In genomic region chr7:149284343-149284742, GRCh38 we compare ENCODE assay signal across 8 cellular contexts.
DNase-seq lines count a peak whose midpoint lies in the region; ATAC-seq and TF ChIP-seq lines count a peak whose summit lies in the region.

No MANE protein-coding gene starts in this region.

- peak in 3 of 4 experiments; percentile 10 to 43 (median 32) for DNase-seq in activated CD4-positive, CD25-positive, alpha-beta regulatory T cell (lab: John Stamatoyannopoulos, UW)
- DNase-seq in T-helper 2 cell, result peak in 3 of 5 experiments; percentile 47 to 75 (median 48)
- DNase-seq in epithelial cell of esophagus (ENCODE audit: low read depth), result peak; percentile 11
- peak; percentile 9 for DNase-seq in stimulated activated naive CD4-positive, alpha-beta T cell treated with Interleukin-2 at 50 U/mL for 16 hours (lab: John Stamatoyannopoulos, UW)
- DNase-seq in HuH-7.5 (ENCODE audit: low spot score), result no peak
- no peak for DNase-seq in NCI-H774 (lab: John Stamatoyannopoulos, UW)
- no peak for DNase-seq in NCI-H2227 (lab: John Stamatoyannopoulos, UW; ENCODE audit: unreplicated experiment)

- no peak for ATAC-seq in activated CD4-positive, CD25-positive, alpha-beta regulatory T cell treated with anti-CD3 and anti-CD28 coated beads, Interleukin-2, amount 50 U/mL, for 24 hours

- H3K4me3 ChIP-seq in epithelial cell of esophagus (ENCODE audit: low read length), result no peak overlapping the region

- no peak for TF ChIP-seq CTCF in epithelial cell of esophagus (IDR thresholded peaks at IDR 0.05; ENCODE audit: insufficient read depth, low read depth, low read length, missing control alignments)

Comparison
In these comparisons a context has a peak if more than half of its experiments do, and no peak if none do; other contexts are left out.
1. DNase-seq: peak in activated CD4-positive, CD25-positive, alpha-beta regulatory T cell (3 of 4), T-helper 2 cell (3 of 5), epithelial cell of esophagus (single experiment) and stimulated activated naive CD4-positive, alpha-beta T cell treated with Interleukin-2 at 50 U/mL for 16 hours (single experiment); none in HuH-7.5 (single experiment), NCI-H774 (single experiment) and NCI-H2227 (single experiment).